Comparison of ENCODE assay signal across 8 cellular contexts in the genomic region with DNA sequence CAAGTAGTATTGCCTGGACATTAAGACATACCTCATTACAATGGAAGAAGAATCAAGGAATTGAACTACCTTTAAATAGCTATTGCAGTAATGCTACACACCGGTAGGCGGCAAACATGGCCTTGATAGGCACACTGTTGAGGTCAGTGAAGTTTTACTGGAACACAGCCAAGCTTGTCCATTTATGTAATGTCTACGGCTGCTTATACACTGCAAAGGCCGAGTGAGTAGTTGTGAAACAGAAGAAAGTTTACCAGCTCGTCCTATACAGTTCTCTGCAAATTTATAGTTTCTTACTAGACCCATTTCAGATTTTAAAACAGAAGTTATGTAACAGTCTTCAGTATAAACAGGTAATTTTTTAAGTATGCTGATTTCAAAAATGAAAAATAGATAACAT. TPM values are rescaled to one million over a fixed set of nuclear protein-coding genes. Genes with fewer than 3 reads are reported as not detected.
A peak's percentile ranks its signal among the peaks of the same experiment; 100 is the strongest.
DNase-seq lines count a peak whose midpoint lies in the region; ATAC-seq and TF ChIP-seq lines count a peak whose summit lies in the region.

No MANE protein-coding gene starts in this region.

- H3K27me3 Mint-ChIP-seq in activated CD8-positive, alpha-beta T cell treated with anti-CD3 and anti-CD28 coated beads, Interleukin-2, amount 10 ng/mL, durations not matched to agents 7 days and 5 days (ENCODE audit: low read depth), result no peaks in the 10 kb centered on the region

- H3K27ac Mint-ChIP-seq in activated CD8-positive, alpha-beta T cell treated with anti-CD3 and anti-CD28 coated beads, Interleukin-2, amount 10 ng/mL, durations not matched to agents 7 days and 5 days, result no peak overlapping the region

- H3K4me1 ChIP-seq in ovary (ENCODE audit: insufficient read depth), result no peaks in the 10 kb centered on the region

- no peak for ATAC-seq in activated CD8-positive, alpha-beta T cell treated with anti-CD3 and anti-CD28 coated beads, Interleukin-2, amount 10 ng/mL, durations not matched to agents 7 days and 5 days
- ATAC-seq in HG02588 (IDR thresholded peaks at IDR 0.05; ENCODE audit: unreplicated experiment), result no peak

- no peak overlapping the region for H3K4me3 Mint-ChIP-seq in activated CD8-positive, alpha-beta T cell treated with anti-CD3 and anti-CD28 coated beads, Interleukin-2, amount 10 ng/mL, durations not matched to agents 7 days and 5 days

- H3K9me3 ChIP-seq in ovary, result no peaks in the 10 kb centered on the region

- POLR2A ChIA-PET in activated CD8-positive, alpha-beta T cell treated with anti-CD3 and anti-CD28 coated beads, Interleukin-2, amount 10 ng/mL, durations not matched to agents 7 days and 5 days (lab: Charles Lee), result no interaction called here

- no peaks in the 10 kb centered on the region for H3K9me3 Mint-ChIP-seq in activated CD8-positive, alpha-beta T cell treated with anti-CD3 and anti-CD28 coated beads, Interleukin-2, amount 10 ng/mL, durations not matched to agents 7 days and 5 days (ENCODE audit: insufficient read depth)

- peaks cover 17% of the 10 kb centered on the region for H3K36me3 Mint-ChIP-seq in activated CD8-positive, alpha-beta T cell treated with anti-CD3 and anti-CD28 coated beads, Interleukin-2, amount 10 ng/mL, durations not matched to agents 7 days and 5 days (ENCODE audit: low read depth)

- DNase-seq in AG08395 (ENCODE audit: low spot score) (peak; percentile 50), GM19238 (ENCODE audit: insufficient read length, low spot score) (peak; percentile 2), NCI-H146 treated with DMSO at 0.1 percent for 48 hours (lab: John Stamatoyannopoulos, UW; ENCODE audit: unreplicated experiment) (peak; percentile 85), glomerular visceral epithelial cell (ENCODE audit: extremely low spot score) (peak; percentile 93), ovary (peak; percentile 50 to 81 (median 60)), D341Med (ENCODE audit: low spot score) (no peak)
- peak; percentile 32 for DNase-seq in activated CD8-positive, alpha-beta T cell treated with anti-CD3 and anti-CD28 coated beads, Interleukin-2, amount 10 ng/mL, durations not matched to agents 7 days and 5 days

- intact Hi-C loops in ovary (cut with DNase I), result no loop called here

- TF ChIP-seq CTCF in ovary (IDR thresholded peaks at IDR 0.05), result peak; percentile 57 to 84 (median 70)

- H3K27ac ChIP-seq in ovary, result no peak overlapping the region

- H3K4me1 Mint-ChIP-seq in activated CD8-positive, alpha-beta T cell treated with anti-CD3 and anti-CD28 coated beads, Interleukin-2, amount 10 ng/mL, durations not matched to agents 7 days and 5 days (ENCODE audit: low read depth), result no peaks in the 10 kb centered on the region

- CTCF ChIA-PET in activated CD8-positive, alpha-beta T cell treated with anti-CD3 and anti-CD28 coated beads, Interleukin-2, amount 10 ng/mL, durations not matched to agents 7 days and 5 days (lab: Charles Lee), result interaction anchor here (0.9 to 1.6 kb wide), 6 partner anchors 9 to 98 kb away, joined by 3 to 9 read pairs (median 3); no protein-coding TSS in a partner anchor

- no peak for TF ChIP-seq EP300 in ovary (IDR thresholded peaks at IDR 0.05)

- H3K4me3 ChIP-seq in ovary, result no peak overlapping the region

- H3K36me3 ChIP-seq in ovary, result no peaks in the 10 kb centered on the region

- TF ChIP-seq POLR2A in ovary (IDR thresholded peaks at IDR 0.05), result no peak

- no peaks in the 10 kb centered on the region for H3K27me3 ChIP-seq in ovary

- WGBS in ovary, 3 donors, result 4 to 7% (median 4%) methylated on average over 5 of the region's 5 CpGs

RNA-seq across cellular contexts. Expression of gene PPP4R1, which starts 38.8 kb away (rescaled TPM):
- total RNA-seq in activated CD8-positive, alpha-beta T cell treated with anti-CD3 and anti-CD28 coated beads, Interleukin-2, amount 10 ng/mL, durations not matched to agents 7 days and 5 days, result 10 to 100 TPM; 42.2 to 42.9 TPM
- 100 to 1,000 TPM in 5 of 7 donors, 10 to 100 TPM in 2; 91.7 to 128 (median 121) TPM for total RNA-seq in ovary
- 10 to 100 TPM; 31.4 to 62.7 TPM for polyA plus RNA-seq in ovary
